In genomic region chr6:34867484-34867883, GRCh38 we compare ENCODE assay signal across 19 cellular contexts. TPM values are rescaled to one million over a fixed set of nuclear protein-coding genes. Genes with fewer than 3 reads are reported as not detected.
A peak's percentile ranks its signal among the peaks of the same experiment; 100 is the strongest.
DNase-seq lines count a peak whose midpoint lies in the region; FAIRE-seq and TF ChIP-seq lines count a peak whose summit lies in the region.
"Had no signal": no experiment of that assay in that cellular context is flagged by ENCODE, and none has a peak within 500 bp of the region (broad histone marks: within the 10 kb centered on the region; RNA-seq: fewer than 3 reads in every experiment).

No MANE protein-coding gene starts in this region.

- dilution Hi-C loops in keratinocyte (cut with MboI; ENCODE audit: extremely low pct_ligation_motif_present, low sequenced_read_pairs): no loop called here

- H3K9me3 ChIP-seq in keratinocyte (ENCODE audit: control insufficient read depth, low read depth, low read length): no peaks in the 10 kb centered on the region
- H3K9me3 ChIP-seq: stomach had no signal

- DNase-seq in DMS 273 (lab: John Stamatoyannopoulos, UW; ENCODE audit: unreplicated experiment) (peak; percentile 20), DMS 273 treated with DMSO at 0.1 percent for 48 hours (lab: John Stamatoyannopoulos, UW) (no peak), Kasumi-1 (lab: John Stamatoyannopoulos, UW) (peak; percentile 5 to 23), dermis blood vessel endothelial cell (peak; percentile 28), keratinocyte (ENCODE audit: low read depth, low spot score) (no peak), coronary artery (ENCODE audit: low spot score) (no peak), NCI-H2227 treated with DMSO at 0.1 percent for 48 hours (lab: John Stamatoyannopoulos, UW) (no peak)
- DNase-seq in stimulated activated CD4-positive, alpha-beta T cell treated with anti-CD3 and anti-CD28 coated beads, Interleukin-2, amount 100 ng/mL, for 24 hours: no peak
- DNase-seq: activated CD4-positive, alpha-beta T cell treated with anti-CD3 and anti-CD28 coated beads, Interleukin-2, amount 10 ng/mL, durations not matched to agents 24 days and 14 days; amygdala; CD8-positive, alpha-beta T cell; foreskin melanocyte; GM23248; immature natural killer cell; occipital lobe; stomach; T-helper 17 cell had no signal

- no peaks in the 10 kb centered on the region for H4K20me1 ChIP-seq in keratinocyte (ENCODE audit: control insufficient read depth, extremely low read depth, insufficient read depth, low read length)

- TF ChIP-seq CTCF in keratinocyte (optimal IDR thresholded peaks at IDR 0.05 in 1 of 3, IDR thresholded peaks at IDR 0.05 in 1 of 3, conservative IDR thresholded peaks at IDR 0.05 in 1 of 3; ENCODE audit: extremely low read depth in 1 of 3, insufficient read depth in 2 of 3, low read length in 3 of 3): peak in 2 of 3 experiments; percentile 12 to 16
- TF ChIP-seq CTCF in coronary artery (IDR thresholded peaks at IDR 0.05): no peak

- H3K9ac ChIP-seq in keratinocyte (ENCODE audit: control insufficient read depth, extremely low read depth, insufficient read depth, low read length): no peak overlapping the region
- H3K9ac ChIP-seq: GM23248 had no signal

- H3K79me2 ChIP-seq in keratinocyte (ENCODE audit: control insufficient read depth, insufficient read depth, low read length): no peaks in the 10 kb centered on the region

- H3K27ac ChIP-seq in keratinocyte (ENCODE audit: control insufficient read depth, insufficient read depth, low read length): no peak overlapping the region
- no peak overlapping the region for H3K27ac ChIP-seq in coronary artery
- H3K27ac ChIP-seq: 22Rv1, GM23248, skin epidermis, stomach had no signal

- H3K4me1 ChIP-seq in keratinocyte (ENCODE audit: control insufficient read depth, extremely low read depth, insufficient read depth, low read length): no peaks in the 10 kb centered on the region
- H3K4me1 ChIP-seq: stomach had no signal

- H3K4me3 ChIP-seq in keratinocyte (ENCODE audit: control insufficient read depth in 2 of 3, extremely low read depth in 1 of 3, insufficient read depth in 2 of 3, low read depth in 1 of 3, low read length in 3 of 3) (no peak overlapping the region), coronary artery (no peak overlapping the region)
- H3K4me3 ChIP-seq: GM23248, skin epidermis, stomach had no signal

- no peak for FAIRE-seq in keratinocyte (lab: Jason Lieb, UNC)

- no peak overlapping the region for H2AFZ ChIP-seq in keratinocyte (ENCODE audit: control insufficient read depth, low read length)
- H2AFZ ChIP-seq: GM23248 had no signal

- no peaks in the 10 kb centered on the region for H3K9me1 ChIP-seq in keratinocyte (ENCODE audit: control insufficient read depth, extremely low read depth, insufficient read depth, low read length)

- no peaks in the 10 kb centered on the region for H3K27me3 ChIP-seq in keratinocyte (ENCODE audit: control insufficient read depth, extremely low read depth, insufficient read depth, low read length)
- H3K27me3 ChIP-seq: stomach had no signal

- no peak overlapping the region for H3K4me2 ChIP-seq in keratinocyte (ENCODE audit: control insufficient read depth, extremely low read depth, insufficient read depth, low read depth, low read length)

- H3K36me3 ChIP-seq in keratinocyte (ENCODE audit: control insufficient read depth in 2 of 2, extremely low read depth in 1 of 2, insufficient read depth in 2 of 2, low read length in 2 of 2): peaks cover 7 to 13% of the 10 kb centered on the region in 2 experiments

RNA-seq across cellular contexts. Expression of gene TAF11, which starts 20.4 kb away (rescaled TPM):
- total RNA-seq in dermis blood vessel endothelial cell: 36.8 and 47.1 TPM in 2 replicates
- 21.4 to 31.5 TPM (median 24.2 TPM) in 3 replicates for polyA plus RNA-seq in keratinocyte
- polyA plus RNA-seq in keratinocyte (2011; ENCODE audit: low read depth): 23.2 TPM
- 20.1 and 31.2 TPM in 2 replicates for polyA plus RNA-seq in keratinocyte (2011; cell fraction: cytosol; rRNA removed)
- 26.9 and 31.6 TPM in 2 replicates for polyA plus RNA-seq in keratinocyte (2011; cell fraction: nucleus; rRNA removed)
- 17.7 and 24.1 TPM in 2 replicates for polyA plus RNA-seq in keratinocyte (2012; ENCODE audit: low replicate concordance)
- 4.5 to 9.3 TPM (median 5.4 TPM) in 3 replicates for polyA minus RNA-seq in keratinocyte
- 12.5 TPM for polyA minus RNA-seq in keratinocyte (2011; cell fraction: cytosol; rRNA and poly(A)+ RNA removed)
- polyA minus RNA-seq in keratinocyte (2011; cell fraction: nucleus; rRNA and poly(A)+ RNA removed): 3.9 and 6.9 TPM in 2 replicates

RNA-seq across cellular contexts. Expression of gene ANKS1A, which starts 21.6 kb away (rescaled TPM):
- 53.6 and 75.7 TPM in 2 replicates for total RNA-seq in dermis blood vessel endothelial cell
- polyA plus RNA-seq in keratinocyte: 6.8 to 8.6 TPM (median 8.3 TPM) in 3 replicates
- 12.4 TPM for polyA plus RNA-seq in keratinocyte (2011; ENCODE audit: low read depth)
- 10.8 and 12.5 TPM in 2 replicates for polyA plus RNA-seq in keratinocyte (2011; cell fraction: cytosol; rRNA removed)
- 26.7 and 27.6 TPM in 2 replicates for polyA plus RNA-seq in keratinocyte (2011; cell fraction: nucleus; rRNA removed)
- polyA plus RNA-seq in keratinocyte (2012; ENCODE audit: low replicate concordance): 12.4 and 14.7 TPM in 2 replicates
- polyA minus RNA-seq in keratinocyte: 17.3 to 28.7 TPM (median 24.6 TPM) in 3 replicates
- 10.6 TPM for polyA minus RNA-seq in keratinocyte (2011; cell fraction: cytosol; rRNA and poly(A)+ RNA removed)
- 18.7 and 31.6 TPM in 2 replicates for polyA minus RNA-seq in keratinocyte (2011; cell fraction: nucleus; rRNA and poly(A)+ RNA removed)

Comparison
In these comparisons a context has a peak if more than half of its experiments do, and no peak if none do; other contexts are left out.
1. DNase-seq: peak in DMS 273 (single experiment), Kasumi-1 (2 of 2) and dermis blood vessel endothelial cell (single experiment); none in DMS 273 treated with DMSO at 0.1 percent for 48 hours (single experiment), keratinocyte (single experiment), coronary artery (single experiment), NCI-H2227 treated with DMSO at 0.1 percent for 48 hours (single experiment) and stimulated activated CD4-positive, alpha-beta T cell treated with anti-CD3 and anti-CD28 coated beads, Interleukin-2, amount 100 ng/mL, for 24 hours (0 of 2).